ENCODE assay signal across 9 cellular contexts in genomic region chr6:144104898-144105487, GRCh38. TPM values are rescaled to one million over a fixed set of nuclear protein-coding genes. Genes with fewer than 3 reads are reported as not detected.
A peak's percentile ranks its signal among the peaks of the same experiment; 100 is the strongest.
DNase-seq lines count a peak whose midpoint lies in the region; ATAC-seq, FAIRE-seq and TF ChIP-seq lines count a peak whose summit lies in the region.
"Had no signal": no experiment of that assay in that cellular context is flagged by ENCODE, and none has a peak within 500 bp of the region (broad histone marks: within the 10 kb centered on the region; RNA-seq: fewer than 3 reads in every experiment).

No MANE protein-coding gene starts in this region.

- peak; percentile 27 for DNase-seq in NCI-H1436 (lab: John Stamatoyannopoulos, UW)
- DNase-seq in NCI-H1436 treated with DMSO at 0.1 percent for 48 hours (lab: John Stamatoyannopoulos, UW) = no peak
- DNase-seq in NCI-H748 (lab: John Stamatoyannopoulos, UW; ENCODE audit: unreplicated experiment) = peak; percentile 82
- DNase-seq in ascending aorta (ENCODE audit: low spot score in 2 of 2) = no peak
- peak; percentile 40 for DNase-seq in hepatic stellate cell (ENCODE audit: low spot score)
- DNase-seq in small intestine = peak; percentile 66

- WGBS in small intestine, 3 donors = 0% methylated on average over 2 of the region's 2 CpGs

- no peaks in the 10 kb centered on the region for H3K4me1 ChIP-seq in ascending aorta
- no peaks in the 10 kb centered on the region for H3K4me1 ChIP-seq in small intestine (ENCODE audit: control insufficient read depth in 2 of 2, insufficient read depth in 1 of 2, low read depth in 1 of 2, low read length in 1 of 2)
- H3K4me1 ChIP-seq: BLaER1 had no signal

- H3K9me3 ChIP-seq in ascending aorta = no peaks in the 10 kb centered on the region
- no peaks in the 10 kb centered on the region for H3K9me3 ChIP-seq in small intestine (ENCODE audit: control insufficient read depth, low read depth)
- H3K9me3 ChIP-seq: BLaER1 had no signal

- no peak overlapping the region for H3K4me3 ChIP-seq in ascending aorta
- no peak overlapping the region for H3K4me3 ChIP-seq in small intestine (ENCODE audit: low read depth in 1 of 2, low read length in 2 of 2)
- H3K4me3 ChIP-seq: BLaER1 had no signal

- TF ChIP-seq CTCF in ascending aorta (IDR thresholded peaks at IDR 0.05) = peak; percentile 52 to 68 (median 67)

- H3K36me3 ChIP-seq in ascending aorta (no peaks in the 10 kb centered on the region), small intestine (ENCODE audit: control insufficient read depth in 2 of 2, insufficient read depth in 2 of 2, low read length in 2 of 2) (no peaks in the 10 kb centered on the region)
- H3K36me3 ChIP-seq: BLaER1 had no signal

- intact Hi-C loops in ascending aorta (cut with DNase I) = loop anchor here (2.0 to 5.0 kb wide), 3 partner anchors 87 to 376 kb away; no protein-coding TSS in a partner anchor

- H3K27me3 ChIP-seq in ascending aorta = no peaks in the 10 kb centered on the region
- H3K27me3 ChIP-seq in small intestine (ENCODE audit: control insufficient read depth in 2 of 2, insufficient read depth in 2 of 2, low read length in 2 of 2) = no peaks in the 10 kb centered on the region
- H3K27me3 ChIP-seq: BLaER1 had no signal

- ATAC-seq in GM19023 (IDR thresholded peaks at IDR 0.05; ENCODE audit: unreplicated experiment) = peak; percentile 58
- peak; percentile 91 for ATAC-seq in HG03432 (IDR thresholded peaks at IDR 0.05; ENCODE audit: unreplicated experiment)

- peak; percentile 85 for FAIRE-seq in small intestine (lab: Jason Lieb, UNC)

- H3K27ac ChIP-seq in ascending aorta = no peak overlapping the region
- H3K27ac ChIP-seq in small intestine (ENCODE audit: low read depth in 1 of 2, low read length in 1 of 2) = no peak overlapping the region
- H3K27ac ChIP-seq: BLaER1 had no signal

RNA-seq across cellular contexts. Expression of gene SF3B5, which starts 9.6 kb away (rescaled TPM):
- 123 TPM for total RNA-seq in ascending aorta
- polyA plus RNA-seq in small intestine = 100 to 1,000 TPM; 212 to 363 (median 281) TPM

RNA-seq across cellular contexts. Expression of gene STX11, which starts 45.3 kb away (rescaled TPM):
- 29.5 TPM for total RNA-seq in ascending aorta
- polyA plus RNA-seq in small intestine = 1 to 10 TPM in 2 of 3 donors, not detected in 1; 3.2 to 4.4 TPM

Comparison
In these comparisons a context has a peak if more than half of its experiments do, and no peak if none do; other contexts are left out.
1. DNase-seq: peak in NCI-H1436 (single experiment), NCI-H748 (single experiment), hepatic stellate cell (single experiment) and small intestine (single experiment); none in NCI-H1436 treated with DMSO at 0.1 percent for 48 hours (single experiment) and ascending aorta (0 of 2).